ENCODE assay signal across 2 cellular contexts in the genomic region with DNA sequence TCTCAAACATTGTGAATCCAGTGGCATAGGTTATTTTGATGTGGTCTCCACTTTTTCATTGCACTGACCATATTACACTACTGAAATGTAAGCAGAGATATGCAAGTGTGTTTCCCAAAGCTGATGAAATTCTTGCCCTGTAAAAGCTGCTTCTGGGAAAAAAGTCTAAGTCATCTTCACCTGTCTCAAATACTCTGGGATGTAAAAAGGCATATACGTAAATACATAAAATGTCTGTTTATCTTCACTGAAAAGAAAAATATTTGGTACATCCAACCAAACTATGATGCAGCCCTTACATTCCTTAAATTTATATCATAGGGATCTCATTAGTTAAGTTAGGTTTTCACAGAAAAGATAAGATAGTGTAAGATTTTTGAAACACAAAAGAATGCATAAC.
TF ChIP-seq lines count a peak whose summit lies in the region.

No MANE protein-coding gene starts in this region.

TF ChIP-seq in WTC11, 78 proteins besides CTCF, POLR2A, EP300 and RAD21:
- TF ChIP-seq ZNF671 (CRISPR knock-in tag; IDR thresholded peaks at IDR 0.05): no peak
- TF ChIP-seq NR3C1 (CRISPR knock-in tag; conservative IDR thresholded peaks at IDR 0.05; ENCODE audit: low read depth): no peak
- TF ChIP-seq NFATC4 (CRISPR knock-in tag; IDR thresholded peaks at IDR 0.05): no peak
- TF ChIP-seq ETV6 (CRISPR knock-in tag; IDR thresholded peaks at IDR 0.05): no peak
- TF ChIP-seq TP53 (CRISPR knock-in tag; IDR thresholded peaks at IDR 0.05): no peak
- TF ChIP-seq ZNF396 (CRISPR knock-in tag; IDR thresholded peaks at IDR 0.05; ENCODE audit: borderline replicate concordance): no peak

TF ChIP-seq in H1, 55 proteins besides CTCF, POLR2A, EP300 and RAD21:
- TF ChIP-seq KDM4A (IDR thresholded peaks at IDR 0.05; ENCODE audit: low read depth, low read length, severe bottlenecking) (no peak), NANOG (IDR thresholded peaks at IDR 0.05; ENCODE audit: insufficient read depth, low read depth, low read length, poor library complexity, severe bottlenecking) (no peak), FOSL1 (IDR thresholded peaks at IDR 0.05; ENCODE audit: insufficient read depth, low read depth, low read length) (no peak), KDM1A (IDR thresholded peaks at IDR 0.05; ENCODE audit: borderline replicate concordance, low read length) (no peak), SP4 (IDR thresholded peaks at IDR 0.05; ENCODE audit: low read length) (no peak), SUZ12 (IDR thresholded peaks at IDR 0.05; ENCODE audit: low read length) (no peak), TAF7 (optimal IDR thresholded peaks at IDR 0.05; ENCODE audit: borderline replicate concordance, low read depth, low read length) (no peak)
- TF ChIP-seq, protein P1, sequence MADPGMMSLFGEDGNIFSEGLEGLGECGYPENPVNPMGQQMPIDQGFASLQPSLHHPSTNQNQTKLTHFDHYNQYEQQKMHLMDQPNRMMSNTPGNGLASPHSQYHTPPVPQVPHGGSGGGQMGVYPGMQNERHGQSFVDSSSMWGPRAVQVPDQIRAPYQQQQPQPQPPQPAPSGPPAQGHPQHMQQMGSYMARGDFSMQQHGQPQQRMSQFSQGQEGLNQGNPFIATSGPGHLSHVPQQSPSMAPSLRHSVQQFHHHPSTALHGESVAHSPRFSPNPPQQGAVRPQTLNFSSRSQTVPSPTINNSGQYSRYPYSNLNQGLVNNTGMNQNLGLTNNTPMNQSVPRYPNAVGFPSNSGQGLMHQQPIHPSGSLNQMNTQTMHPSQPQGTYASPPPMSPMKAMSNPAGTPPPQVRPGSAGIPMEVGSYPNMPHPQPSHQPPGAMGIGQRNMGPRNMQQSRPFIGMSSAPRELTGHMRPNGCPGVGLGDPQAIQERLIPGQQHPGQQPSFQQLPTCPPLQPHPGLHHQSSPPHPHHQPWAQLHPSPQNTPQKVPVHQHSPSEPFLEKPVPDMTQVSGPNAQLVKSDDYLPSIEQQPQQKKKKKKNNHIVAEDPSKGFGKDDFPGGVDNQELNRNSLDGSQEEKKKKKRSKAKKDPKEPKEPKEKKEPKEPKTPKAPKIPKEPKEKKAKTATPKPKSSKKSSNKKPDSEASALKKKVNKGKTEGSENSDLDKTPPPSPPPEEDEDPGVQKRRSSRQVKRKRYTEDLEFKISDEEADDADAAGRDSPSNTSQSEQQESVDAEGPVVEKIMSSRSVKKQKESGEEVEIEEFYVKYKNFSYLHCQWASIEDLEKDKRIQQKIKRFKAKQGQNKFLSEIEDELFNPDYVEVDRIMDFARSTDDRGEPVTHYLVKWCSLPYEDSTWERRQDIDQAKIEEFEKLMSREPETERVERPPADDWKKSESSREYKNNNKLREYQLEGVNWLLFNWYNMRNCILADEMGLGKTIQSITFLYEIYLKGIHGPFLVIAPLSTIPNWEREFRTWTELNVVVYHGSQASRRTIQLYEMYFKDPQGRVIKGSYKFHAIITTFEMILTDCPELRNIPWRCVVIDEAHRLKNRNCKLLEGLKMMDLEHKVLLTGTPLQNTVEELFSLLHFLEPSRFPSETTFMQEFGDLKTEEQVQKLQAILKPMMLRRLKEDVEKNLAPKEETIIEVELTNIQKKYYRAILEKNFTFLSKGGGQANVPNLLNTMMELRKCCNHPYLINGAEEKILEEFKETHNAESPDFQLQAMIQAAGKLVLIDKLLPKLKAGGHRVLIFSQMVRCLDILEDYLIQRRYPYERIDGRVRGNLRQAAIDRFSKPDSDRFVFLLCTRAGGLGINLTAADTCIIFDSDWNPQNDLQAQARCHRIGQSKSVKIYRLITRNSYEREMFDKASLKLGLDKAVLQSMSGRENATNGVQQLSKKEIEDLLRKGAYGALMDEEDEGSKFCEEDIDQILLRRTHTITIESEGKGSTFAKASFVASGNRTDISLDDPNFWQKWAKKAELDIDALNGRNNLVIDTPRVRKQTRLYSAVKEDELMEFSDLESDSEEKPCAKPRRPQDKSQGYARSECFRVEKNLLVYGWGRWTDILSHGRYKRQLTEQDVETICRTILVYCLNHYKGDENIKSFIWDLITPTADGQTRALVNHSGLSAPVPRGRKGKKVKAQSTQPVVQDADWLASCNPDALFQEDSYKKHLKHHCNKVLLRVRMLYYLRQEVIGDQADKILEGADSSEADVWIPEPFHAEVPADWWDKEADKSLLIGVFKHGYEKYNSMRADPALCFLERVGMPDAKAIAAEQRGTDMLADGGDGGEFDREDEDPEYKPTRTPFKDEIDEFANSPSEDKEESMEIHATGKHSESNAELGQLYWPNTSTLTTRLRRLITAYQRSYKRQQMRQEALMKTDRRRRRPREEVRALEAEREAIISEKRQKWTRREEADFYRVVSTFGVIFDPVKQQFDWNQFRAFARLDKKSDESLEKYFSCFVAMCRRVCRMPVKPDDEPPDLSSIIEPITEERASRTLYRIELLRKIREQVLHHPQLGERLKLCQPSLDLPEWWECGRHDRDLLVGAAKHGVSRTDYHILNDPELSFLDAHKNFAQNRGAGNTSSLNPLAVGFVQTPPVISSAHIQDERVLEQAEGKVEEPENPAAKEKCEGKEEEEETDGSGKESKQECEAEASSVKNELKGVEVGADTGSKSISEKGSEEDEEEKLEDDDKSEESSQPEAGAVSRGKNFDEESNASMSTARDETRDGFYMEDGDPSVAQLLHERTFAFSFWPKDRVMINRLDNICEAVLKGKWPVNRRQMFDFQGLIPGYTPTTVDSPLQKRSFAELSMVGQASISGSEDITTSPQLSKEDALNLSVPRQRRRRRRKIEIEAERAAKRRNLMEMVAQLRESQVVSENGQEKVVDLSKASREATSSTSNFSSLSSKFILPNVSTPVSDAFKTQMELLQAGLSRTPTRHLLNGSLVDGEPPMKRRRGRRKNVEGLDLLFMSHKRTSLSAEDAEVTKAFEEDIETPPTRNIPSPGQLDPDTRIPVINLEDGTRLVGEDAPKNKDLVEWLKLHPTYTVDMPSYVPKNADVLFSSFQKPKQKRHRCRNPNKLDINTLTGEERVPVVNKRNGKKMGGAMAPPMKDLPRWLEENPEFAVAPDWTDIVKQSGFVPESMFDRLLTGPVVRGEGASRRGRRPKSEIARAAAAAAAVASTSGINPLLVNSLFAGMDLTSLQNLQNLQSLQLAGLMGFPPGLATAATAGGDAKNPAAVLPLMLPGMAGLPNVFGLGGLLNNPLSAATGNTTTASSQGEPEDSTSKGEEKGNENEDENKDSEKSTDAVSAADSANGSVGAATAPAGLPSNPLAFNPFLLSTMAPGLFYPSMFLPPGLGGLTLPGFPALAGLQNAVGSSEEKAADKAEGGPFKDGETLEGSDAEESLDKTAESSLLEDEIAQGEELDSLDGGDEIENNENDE (IDR thresholded peaks at IDR 0.05; ENCODE audit: insufficient replicate concordance, low read length): no peak
TF ChIP-seq in H1: peak in this region for 0.
